Comparison of ENCODE assay signal across 13 cellular contexts in the genomic region with DNA sequence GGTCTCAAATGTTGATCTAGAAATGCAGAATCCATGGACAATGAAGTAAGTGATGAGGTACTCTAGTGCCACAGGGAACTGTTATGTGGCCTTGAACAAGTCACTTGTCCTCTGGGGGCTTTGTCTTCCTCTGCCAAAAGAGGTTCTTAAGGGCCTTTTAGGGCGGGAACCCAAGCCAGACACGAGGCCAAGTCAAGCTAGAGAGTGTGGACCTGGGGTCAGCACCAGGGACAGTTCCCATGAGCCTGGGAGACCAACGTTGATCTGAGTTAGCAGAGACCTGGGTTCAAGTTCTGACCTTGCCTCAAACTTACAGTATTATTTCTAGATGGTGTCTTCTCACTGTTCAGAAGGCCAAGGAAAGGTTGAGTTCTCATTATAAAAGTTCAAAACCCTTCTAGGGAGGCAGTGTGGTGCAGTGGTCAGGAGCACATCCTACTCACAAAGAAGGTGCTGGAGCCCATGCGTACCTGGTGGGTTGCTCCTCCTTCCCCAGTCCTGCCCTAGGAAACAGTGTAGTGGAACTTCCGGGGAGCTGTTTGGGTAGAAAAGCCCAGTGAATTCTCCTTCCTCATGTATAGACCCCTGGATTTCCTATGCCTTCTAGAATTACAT.
DNase-seq lines count a peak whose midpoint lies in the region; ATAC-seq and TF ChIP-seq lines count a peak whose summit lies in the region.
"Had no signal": no experiment of that assay in that cellular context is flagged by ENCODE, and none has a peak within 500 bp of the region (broad histone marks: within the 10 kb centered on the region; RNA-seq: fewer than 3 reads in every experiment).

No MANE protein-coding gene starts in this region.

- no peak for ATAC-seq in GM21786 (IDR thresholded peaks at IDR 0.05; ENCODE audit: unreplicated experiment)
- ATAC-seq: pancreas had no signal

- H3K4me2 ChIP-seq in neural cell (ENCODE audit: low read length), result no peak overlapping the region

- DNase-seq in activated naive CD4-positive, alpha-beta T cell treated with anti-CD3 and anti-CD28 coated beads for 36 hours, result peak; percentile 35
- DNase-seq in activated naive CD4-positive, alpha-beta T cell treated with anti-CD3 and anti-CD28 coated beads, Interleukin-2, amount 50 U/mL, for 16 hours, result no peak
- DNase-seq in OCI-M1 (lab: John Stamatoyannopoulos, UW), result peak; percentile 44
- peak; percentile 60 for DNase-seq in ecto neural progenitor cell (ENCODE audit: low spot score)
- no peak for DNase-seq in GM10266 (ENCODE audit: extremely low spot score)
- no peak for DNase-seq in COLO668 (lab: John Stamatoyannopoulos, UW; ENCODE audit: unreplicated experiment)
- DNase-seq: activated CD4-positive, CD25-positive, alpha-beta regulatory T cell treated with anti-CD3 and anti-CD28 coated beads, Interleukin-2, amount 50 U/mL, for 72 hours; activated naive CD8-positive, alpha-beta T cell treated with anti-CD3 and anti-CD28 coated beads, Interleukin-2, amount 10 ng/mL, durations not matched to agents 7 days and 5 days; NCI-H2081; pancreas; testis had no signal

- TF ChIP-seq EP300 in neural cell (conservative IDR thresholded peaks at IDR 0.05; ENCODE audit: poor library complexity, severe bottlenecking), result no peak

- H3K9me2 ChIP-seq in neural cell (ENCODE audit: insufficient read depth, low read length), result no peaks in the 10 kb centered on the region

- H3K4me1 Mint-ChIP-seq in activated naive CD4-positive, alpha-beta T cell treated with anti-CD3 and anti-CD28 coated beads for 36 hours (ENCODE audit: low read depth), result no peaks in the 10 kb centered on the region
- H3K4me1 Mint-ChIP-seq: activated naive CD8-positive, alpha-beta T cell treated with anti-CD3 and anti-CD28 coated beads, Interleukin-2, amount 10 ng/mL, durations not matched to agents 7 days and 5 days had no signal

- H3K27me3 ChIP-seq in neural cell (ENCODE audit: insufficient read depth, low read depth, low read length), result no peaks in the 10 kb centered on the region
- H3K27me3 ChIP-seq: testis had no signal

- no peak overlapping the region for H3K4me3 ChIP-seq in neural cell (ENCODE audit: low read length)
- H3K4me3 ChIP-seq: pancreas, testis had no signal

- H3K9me3 Mint-ChIP-seq in activated naive CD4-positive, alpha-beta T cell treated with anti-CD3 and anti-CD28 coated beads for 36 hours, result no peaks in the 10 kb centered on the region
- H3K9me3 Mint-ChIP-seq: activated naive CD8-positive, alpha-beta T cell treated with anti-CD3 and anti-CD28 coated beads, Interleukin-2, amount 10 ng/mL, durations not matched to agents 7 days and 5 days had no signal

- no peaks in the 10 kb centered on the region for H3K36me3 Mint-ChIP-seq in activated naive CD4-positive, alpha-beta T cell treated with anti-CD3 and anti-CD28 coated beads for 36 hours (ENCODE audit: low read depth)
- H3K36me3 Mint-ChIP-seq: activated naive CD8-positive, alpha-beta T cell treated with anti-CD3 and anti-CD28 coated beads, Interleukin-2, amount 10 ng/mL, durations not matched to agents 7 days and 5 days had no signal

- intact Hi-C loops in activated naive CD4-positive, alpha-beta T cell treated with anti-CD3 and anti-CD28 coated beads for 36 hours (cut with micrococcal nuclease), result no loop called here

- no peak overlapping the region for H3K27ac Mint-ChIP-seq in activated naive CD4-positive, alpha-beta T cell treated with anti-CD3 and anti-CD28 coated beads for 36 hours
- H3K27ac Mint-ChIP-seq: activated naive CD8-positive, alpha-beta T cell treated with anti-CD3 and anti-CD28 coated beads, Interleukin-2, amount 10 ng/mL, durations not matched to agents 7 days and 5 days had no signal

- no peak overlapping the region for H3K9ac ChIP-seq in neural cell (ENCODE audit: low read length)

- H3K27ac ChIP-seq in neural cell (ENCODE audit: low read length), result peak overlapping the region; percentile 10
- H3K27ac ChIP-seq: pancreas, testis had no signal

- H3K36me3 ChIP-seq in neural cell (ENCODE audit: insufficient read depth, low read length), result no peaks in the 10 kb centered on the region
- H3K36me3 ChIP-seq: pancreas had no signal

- no peaks in the 10 kb centered on the region for H4K20me1 ChIP-seq in neural cell (ENCODE audit: insufficient read depth)

- TF ChIP-seq CTCF in neural cell (IDR thresholded peaks at IDR 0.05; ENCODE audit: poor library complexity, severe bottlenecking), result no peak
- TF ChIP-seq CTCF in GM10266 (IDR thresholded peaks at IDR 0.05; ENCODE audit: control insufficient read depth, insufficient read depth, low read depth, missing control alignments), result no peak

- no peak overlapping the region for H3K4me3 Mint-ChIP-seq in activated naive CD4-positive, alpha-beta T cell treated with anti-CD3 and anti-CD28 coated beads for 36 hours
- H3K4me3 Mint-ChIP-seq: activated naive CD8-positive, alpha-beta T cell treated with anti-CD3 and anti-CD28 coated beads, Interleukin-2, amount 10 ng/mL, durations not matched to agents 7 days and 5 days had no signal

- H3K27me3 Mint-ChIP-seq in activated naive CD4-positive, alpha-beta T cell treated with anti-CD3 and anti-CD28 coated beads for 36 hours (ENCODE audit: low read depth), result peaks cover 11% of the 10 kb centered on the region

- H3K9me3 ChIP-seq in neural cell (ENCODE audit: low read length), result no peaks in the 10 kb centered on the region
- H3K9me3 ChIP-seq: pancreas, testis had no signal

- H3F3A ChIP-seq in neural cell (ENCODE audit: insufficient read depth, low read length, poor library complexity, severe bottlenecking), result no peaks in the 10 kb centered on the region

- TF ChIP-seq RAD21 in neural cell (conservative IDR thresholded peaks at IDR 0.05), result no peak

- CTCF ChIA-PET in activated naive CD4-positive, alpha-beta T cell treated with anti-CD3 and anti-CD28 coated beads for 36 hours (lab: Charles Lee), result no interaction called here

- no peak overlapping the region for H2AFZ ChIP-seq in neural cell (ENCODE audit: low read depth, low read length)

- H3K79me2 ChIP-seq in neural cell (replicated peaks; ENCODE audit: insufficient read depth, low read length), result no peaks in the 10 kb centered on the region

TF ChIP-seq in neural cell, 6 proteins besides CTCF, POLR2A, EP300 and RAD21:
- TF ChIP-seq SMC3 (conservative IDR thresholded peaks at IDR 0.05; ENCODE audit: poor library complexity) (no peak), MXI1 (conservative IDR thresholded peaks at IDR 0.05; ENCODE audit: poor library complexity, severe bottlenecking) (no peak), POLR2AphosphoS5 (IDR thresholded peaks at IDR 0.05) (no peak), TAF1 (IDR thresholded peaks at IDR 0.05; ENCODE audit: low read depth) (no peak), EZH2 (IDR thresholded peaks at IDR 0.05; ENCODE audit: borderline replicate concordance, insufficient read depth, low read length, poor library complexity, severe bottlenecking) (no peak)
- TF ChIP-seq, protein P1, sequence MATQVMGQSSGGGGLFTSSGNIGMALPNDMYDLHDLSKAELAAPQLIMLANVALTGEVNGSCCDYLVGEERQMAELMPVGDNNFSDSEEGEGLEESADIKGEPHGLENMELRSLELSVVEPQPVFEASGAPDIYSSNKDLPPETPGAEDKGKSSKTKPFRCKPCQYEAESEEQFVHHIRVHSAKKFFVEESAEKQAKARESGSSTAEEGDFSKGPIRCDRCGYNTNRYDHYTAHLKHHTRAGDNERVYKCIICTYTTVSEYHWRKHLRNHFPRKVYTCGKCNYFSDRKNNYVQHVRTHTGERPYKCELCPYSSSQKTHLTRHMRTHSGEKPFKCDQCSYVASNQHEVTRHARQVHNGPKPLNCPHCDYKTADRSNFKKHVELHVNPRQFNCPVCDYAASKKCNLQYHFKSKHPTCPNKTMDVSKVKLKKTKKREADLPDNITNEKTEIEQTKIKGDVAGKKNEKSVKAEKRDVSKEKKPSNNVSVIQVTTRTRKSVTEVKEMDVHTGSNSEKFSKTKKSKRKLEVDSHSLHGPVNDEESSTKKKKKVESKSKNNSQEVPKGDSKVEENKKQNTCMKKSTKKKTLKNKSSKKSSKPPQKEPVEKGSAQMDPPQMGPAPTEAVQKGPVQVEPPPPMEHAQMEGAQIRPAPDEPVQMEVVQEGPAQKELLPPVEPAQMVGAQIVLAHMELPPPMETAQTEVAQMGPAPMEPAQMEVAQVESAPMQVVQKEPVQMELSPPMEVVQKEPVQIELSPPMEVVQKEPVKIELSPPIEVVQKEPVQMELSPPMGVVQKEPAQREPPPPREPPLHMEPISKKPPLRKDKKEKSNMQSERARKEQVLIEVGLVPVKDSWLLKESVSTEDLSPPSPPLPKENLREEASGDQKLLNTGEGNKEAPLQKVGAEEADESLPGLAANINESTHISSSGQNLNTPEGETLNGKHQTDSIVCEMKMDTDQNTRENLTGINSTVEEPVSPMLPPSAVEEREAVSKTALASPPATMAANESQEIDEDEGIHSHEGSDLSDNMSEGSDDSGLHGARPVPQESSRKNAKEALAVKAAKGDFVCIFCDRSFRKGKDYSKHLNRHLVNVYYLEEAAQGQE (IDR thresholded peaks at IDR 0.05; ENCODE audit: borderline replicate concordance), result no peak

Comparison
In these comparisons a context has a peak if more than half of its experiments do, and no peak if none do; other contexts are left out.
1. DNase-seq: peak in activated naive CD4-positive, alpha-beta T cell treated with anti-CD3 and anti-CD28 coated beads for 36 hours (single experiment), OCI-M1 (single experiment) and ecto neural progenitor cell (single experiment); none in activated naive CD4-positive, alpha-beta T cell treated with anti-CD3 and anti-CD28 coated beads, Interleukin-2, amount 50 U/mL, for 16 hours (single experiment), GM10266 (single experiment) and COLO668 (single experiment).